Comparison of ENCODE assay signal across 14 cellular contexts in the genomic region with DNA sequence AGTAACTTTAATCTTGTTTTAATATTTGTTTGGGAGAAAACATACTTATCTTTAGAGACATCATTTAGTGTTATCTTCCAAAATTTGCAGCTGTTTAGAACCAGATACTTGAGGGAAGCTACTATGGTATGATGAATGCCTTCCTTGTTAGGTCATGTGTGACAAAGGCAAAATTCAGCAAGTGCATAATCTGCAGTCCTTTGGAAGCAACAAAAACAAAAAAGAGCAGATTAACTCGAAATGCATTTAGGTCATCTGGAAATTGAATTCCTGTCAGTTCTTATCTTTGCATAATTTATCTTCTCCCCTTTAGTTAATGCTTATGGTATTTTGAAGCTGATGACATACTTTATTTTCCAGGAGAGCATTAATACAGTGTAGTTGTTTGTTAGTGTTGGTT. TPM values are rescaled to one million over a fixed set of nuclear protein-coding genes. Genes with fewer than 3 reads are reported as not detected.
DNase-seq lines count a peak whose midpoint lies in the region; ATAC-seq, FAIRE-seq and TF ChIP-seq lines count a peak whose summit lies in the region.
"Had no signal": no experiment of that assay in that cellular context is flagged by ENCODE, and none has a peak within 500 bp of the region (broad histone marks: within the 10 kb centered on the region; RNA-seq: fewer than 3 reads in every experiment).

No MANE protein-coding gene starts in this region.

- H2BK120ac ChIP-seq in mesendoderm (ENCODE audit: low read depth, low read length): no peak overlapping the region
- H2BK120ac ChIP-seq in neuronal stem cell (ENCODE audit: low read depth, low read length): no peak overlapping the region

- no CpG with 5 or more reads among the region's 1 CpG for WGBS in mesendoderm (ENCODE audit: extremely low coverage, insufficient coverage, low lambda C conversion rate)
- no CpG with 5 or more reads among the region's 1 CpG for WGBS in neuronal stem cell (ENCODE audit: extremely low coverage in 2 of 2, insufficient read length in 2 of 2, insufficient replicate concordance in 1 of 2), 2 donors

- H4K91ac ChIP-seq in neuronal stem cell (ENCODE audit: low read depth, low read length, poor library complexity): no peak overlapping the region

- H4K5ac ChIP-seq in mesendoderm (ENCODE audit: low read length): no peak overlapping the region

- peak; percentile 40 for DNase-seq in Caki2 (ENCODE audit: low read depth)
- peak; percentile 27 for DNase-seq in HS-27A (ENCODE audit: low read depth)
- DNase-seq in bronchial epithelial cell (ENCODE audit: low read depth): peak; percentile 20
- DNase-seq in mesendoderm: peak; percentile 88
- no peak for DNase-seq in neuronal stem cell (ENCODE audit: low spot score)
- DNase-seq in GDM1 (lab: John Stamatoyannopoulos, UW): no peak
- DNase-seq in left lung: no peak
- DNase-seq: activated CD4-positive, alpha-beta T cell treated with anti-CD3 and anti-CD28 coated beads, Interleukin-2, amount 50 U/mL, for 1 hour; activated naive CD4-positive, alpha-beta T cell treated with anti-CD3 and anti-CD28 coated beads, Interleukin-2, amount 10 ng/mL, durations not matched to agents 7 days and 5 days; DMS53; NCI-H2227 treated with DMSO at 0.1 percent for 48 hours; posterior cingulate gyrus; testis had no signal

- H4K8ac ChIP-seq in mesendoderm (ENCODE audit: low read depth, low read length) (no peak overlapping the region), neuronal stem cell (ENCODE audit: low read depth, low read length) (no peak overlapping the region)

- H2BK5ac ChIP-seq in mesendoderm (ENCODE audit: low read length): no peak overlapping the region
- no peak overlapping the region for H2BK5ac ChIP-seq in neuronal stem cell (ENCODE audit: low read length)

- H3K23ac ChIP-seq in mesendoderm (ENCODE audit: low read length): no peak overlapping the region
- H3K23ac ChIP-seq in neuronal stem cell (ENCODE audit: low read depth, low read length, poor library complexity): no peak overlapping the region

- ATAC-seq in left lung (no peak), HG02981 (IDR thresholded peaks at IDR 0.05; ENCODE audit: unreplicated experiment) (no peak)

- no peak overlapping the region for H2AK5ac ChIP-seq in mesendoderm (ENCODE audit: low read length)
- H2AK5ac ChIP-seq in neuronal stem cell (ENCODE audit: low read depth, low read length): no peak overlapping the region

- no peak overlapping the region for H2BK12ac ChIP-seq in neuronal stem cell (ENCODE audit: low read length)

- H3K27me3 ChIP-seq in bronchial epithelial cell (ENCODE audit: control insufficient read depth, insufficient read depth, low read length) (no peaks in the 10 kb centered on the region), mesendoderm (ENCODE audit: insufficient read depth, low read length, poor library complexity) (no peaks in the 10 kb centered on the region), neuronal stem cell (ENCODE audit: control insufficient read depth in 3 of 3, insufficient read depth in 3 of 3, low read depth in 1 of 3, low read length in 3 of 3) (no peaks in the 10 kb centered on the region), left lung (no peaks in the 10 kb centered on the region)
- H3K27me3 ChIP-seq: testis had no signal

- H3K4ac ChIP-seq in mesendoderm (ENCODE audit: low read depth, low read length) (no peak overlapping the region), neuronal stem cell (ENCODE audit: low read length) (no peak overlapping the region)

- H3K9ac ChIP-seq in mesendoderm (ENCODE audit: low read length) (no peak overlapping the region), neuronal stem cell (ENCODE audit: low read depth, low read length, poor library complexity) (no peak overlapping the region)

- H3K56ac ChIP-seq in mesendoderm (ENCODE audit: low read length): no peak overlapping the region

- H3K36me3 ChIP-seq in bronchial epithelial cell (ENCODE audit: control insufficient read depth, insufficient read depth, low read length): no peaks in the 10 kb centered on the region
- no peaks in the 10 kb centered on the region for H3K36me3 ChIP-seq in mesendoderm (ENCODE audit: control insufficient read depth, insufficient read depth, low read length)
- peaks cover 0 to 15% of the 10 kb centered on the region in 2 donors for H3K36me3 ChIP-seq in neuronal stem cell (replicated peaks in 1 of 2; ENCODE audit: control insufficient read depth in 2 of 2, insufficient read depth in 2 of 2, low read length in 2 of 2)
- no peaks in the 10 kb centered on the region for H3K36me3 ChIP-seq in left lung

- intact Hi-C loops in left lung (cut with DNase I): no loop called here

- H3K18ac ChIP-seq in mesendoderm (ENCODE audit: low read length) (no peak overlapping the region), neuronal stem cell (ENCODE audit: low read length) (no peak overlapping the region)

- no peak overlapping the region for H3K4me3 ChIP-seq in bronchial epithelial cell (ENCODE audit: low read depth, low read length)
- H3K4me3 ChIP-seq in mesendoderm (ENCODE audit: low read length): no peak overlapping the region
- no peak overlapping the region for H3K4me3 ChIP-seq in neuronal stem cell (ENCODE audit: low read length in 2 of 2)
- no peak overlapping the region for H3K4me3 ChIP-seq in left lung

- no peak for TF ChIP-seq CTCF in bronchial epithelial cell (IDR thresholded peaks at IDR 0.05; ENCODE audit: insufficient read depth, low read length, severe bottlenecking)
- no peak for TF ChIP-seq CTCF in left lung (IDR thresholded peaks at IDR 0.05)

- in situ Hi-C loops in Caki2 (cut with HindIII; ENCODE audit: low pct_unique_long_range_greater_than_20kb, low sequenced_read_pairs): no loop called here

- H2BK15ac ChIP-seq in mesendoderm (replicated peaks; ENCODE audit: low read depth): no peak overlapping the region
- no peak overlapping the region for H2BK15ac ChIP-seq in neuronal stem cell (ENCODE audit: low read length)

- H3K4me2 ChIP-seq in mesendoderm (ENCODE audit: low read length): no peak overlapping the region
- no peak overlapping the region for H3K4me2 ChIP-seq in neuronal stem cell (ENCODE audit: insufficient read depth, low read length, poor library complexity, severe bottlenecking)

- H3K27ac ChIP-seq in mesendoderm (ENCODE audit: low read depth, low read length): no peak overlapping the region
- H3K27ac ChIP-seq in neuronal stem cell (replicated peaks; ENCODE audit: low read length): no peak overlapping the region
- H3K27ac ChIP-seq in left lung: no peak overlapping the region

- no peaks in the 10 kb centered on the region for H3K9me3 ChIP-seq in neuronal stem cell (replicated peaks in 1 of 2; ENCODE audit: control insufficient read depth in 2 of 2, insufficient read depth in 1 of 2, low read depth in 1 of 2, low read length in 2 of 2)
- H3K9me3 ChIP-seq in left lung: no peaks in the 10 kb centered on the region
- H3K9me3 ChIP-seq: testis had no signal

- H2AFZ ChIP-seq in neuronal stem cell (ENCODE audit: low read length): no peak overlapping the region

- no peak overlapping the region for H3K14ac ChIP-seq in neuronal stem cell (ENCODE audit: low read length)

- H3K79me1 ChIP-seq in mesendoderm (ENCODE audit: low read length): peaks cover 11% of the 10 kb centered on the region
- H3K79me1 ChIP-seq in neuronal stem cell (ENCODE audit: low read depth, low read length): peaks cover 8% of the 10 kb centered on the region

- no peak for FAIRE-seq in bronchial epithelial cell (lab: Jason Lieb, UNC)

- H3K4me1 ChIP-seq in mesendoderm (ENCODE audit: control insufficient read depth, low read depth, low read length) (peaks cover 9% of the 10 kb centered on the region), neuronal stem cell (ENCODE audit: control insufficient read depth in 2 of 2, insufficient read depth in 1 of 2, low read depth in 1 of 2, low read length in 2 of 2) (peaks cover 0 to 1% of the 10 kb centered on the region in 2 donors), left lung (peaks cover 11 to 63% of the 10 kb centered on the region in 2 donors)

- H3K79me2 ChIP-seq in mesendoderm (ENCODE audit: control insufficient read depth, insufficient read depth, low read length): peaks cover 36% of the 10 kb centered on the region

RNA-seq across cellular contexts. Expression of a gene that starts 3.5 kb away (rescaled TPM):
- total RNA-seq in Caki2 (2014; rRNA removed; shearing (Covaris generic); ENCODE audit: low replicate concordance): 17.9 and 20.3 TPM in 2 replicates
- total RNA-seq in bronchial epithelial cell (28.9 and 29.5 TPM in 2 replicates), left lung (10 to 100 TPM; 24.4 to 24.5 TPM)
- polyA plus RNA-seq in mesendoderm (2013, experiment 1 of 2): 8.4 TPM
- polyA plus RNA-seq in mesendoderm (2013, experiment 2 of 2): 8.6 TPM
- polyA plus RNA-seq in neuronal stem cell (2013, experiment 1 of 2): 11.9 TPM
- polyA plus RNA-seq in neuronal stem cell (2013, experiment 2 of 2): 12.3 TPM

Comparison
In these comparisons a context has a peak if more than half of its experiments do, and no peak if none do; other contexts are left out.
1. DNase-seq: peak in Caki2 (single experiment), HS-27A (single experiment), bronchial epithelial cell (single experiment) and mesendoderm (single experiment); none in neuronal stem cell (single experiment), GDM1 (single experiment) and left lung (0 of 2).